ENCODE assay signal across 30 cellular contexts in the genomic region with DNA sequence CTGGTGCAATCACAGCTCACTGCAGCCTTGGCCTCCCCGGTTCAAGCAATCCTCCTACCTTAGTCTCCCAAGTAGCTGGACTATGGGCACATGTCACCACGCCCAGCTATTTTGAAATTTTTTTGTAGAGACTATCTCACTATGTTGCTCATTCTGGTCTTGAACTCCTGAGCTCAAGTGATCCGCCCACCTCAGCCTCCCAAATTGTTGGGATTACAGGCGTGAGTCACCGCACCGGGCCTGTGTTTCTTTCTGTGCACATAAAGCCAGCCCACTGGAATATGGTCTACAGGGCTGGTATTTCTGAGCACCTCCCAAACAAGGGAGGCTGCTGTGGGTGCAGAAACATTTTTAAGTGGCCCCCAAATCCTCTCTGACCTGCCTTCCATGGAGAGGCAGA. TPM values are rescaled to one million over a fixed set of nuclear protein-coding genes. Genes with fewer than 3 reads are reported as not detected.
DNase-seq lines count a peak whose midpoint lies in the region; ATAC-seq and TF ChIP-seq lines count a peak whose summit lies in the region.
"Had no signal": no experiment of that assay in that cellular context is flagged by ENCODE, and none has a peak within 500 bp of the region (broad histone marks: within the 10 kb centered on the region; RNA-seq: fewer than 3 reads in every experiment).

No MANE protein-coding gene starts in this region.

- no CpG with 5 or more reads among the region's 6 CpGs for WGBS in trophoblast cell (ENCODE audit: extremely low coverage, insufficient coverage, insufficient read length)

- H3K9me3 ChIP-seq in trophoblast cell (ENCODE audit: insufficient read depth, low read depth, low read length) = no peaks in the 10 kb centered on the region
- H3K9me3 ChIP-seq: heart right ventricle, lower lobe of right lung, psoas muscle, tibial nerve had no signal

- H3K27ac ChIP-seq in trophoblast cell (ENCODE audit: low read depth, low read length) = no peak overlapping the region
- H3K27ac ChIP-seq: heart right ventricle, lower lobe of right lung, psoas muscle, tibial nerve had no signal

- no peaks in the 10 kb centered on the region for H3K27me3 ChIP-seq in trophoblast cell (ENCODE audit: insufficient read depth, low read length)
- H3K27me3 ChIP-seq: heart right ventricle, tibial nerve had no signal

- no peaks in the 10 kb centered on the region for H3K4me1 ChIP-seq in trophoblast cell (ENCODE audit: control insufficient read depth in 1 of 2, insufficient read depth in 2 of 2, low read length in 2 of 2)
- H3K4me1 ChIP-seq: heart right ventricle, lower lobe of right lung, psoas muscle, tibial nerve had no signal

- no peak overlapping the region for H2BK120ac ChIP-seq in trophoblast cell (ENCODE audit: insufficient read depth, low read length, poor library complexity)

- H4K12ac ChIP-seq in trophoblast cell (ENCODE audit: low read depth, low read length) = no peak overlapping the region

- DNase-seq in ELR (ENCODE audit: low read depth) (peak; percentile 40), epithelial cell of esophagus (ENCODE audit: low read depth) (peak; percentile 83), trophoblast cell (peak; percentile 88 to 97), A172 (ENCODE audit: low spot score) (no peak), NCI-H1092 treated with DMSO at 0.1 percent for 48 hours (lab: John Stamatoyannopoulos, UW) (no peak)
- DNase-seq: activated CD4-positive, alpha-beta T cell treated with anti-CD3 and anti-CD28 coated beads, Interleukin-2, amount 50 U/mL, for 4 hours; activated naive CD4-positive, alpha-beta T cell treated with Interleukin-2 at 50 U/mL for 16 hours; DMS79; effector memory CD8-positive, alpha-beta T cell; heart right ventricle; kidney glomerular epithelial cell; lower lobe of right lung; natural killer cell; NCI-H1092; NCI-H187; NCI-H510A; nucleus accumbens; psoas muscle; stimulated activated CD4-positive, alpha-beta T cell treated with anti-CD3 and anti-CD28 coated beads, Interleukin-15, amount 100 ng/mL, for 24 hours; stimulated activated CD4-positive, alpha-beta T cell treated with anti-CD3 and anti-CD28 coated beads, Interleukin-4, amount 100 ng/mL, for 4 hours; T-cell had no signal

- H3K9ac ChIP-seq in trophoblast cell (ENCODE audit: low read length) = no peak overlapping the region

- ATAC-seq in HG03460 (IDR thresholded peaks at IDR 0.05; ENCODE audit: unreplicated experiment) = no peak
- ATAC-seq: activated CD4-positive, CD25-positive, alpha-beta regulatory T cell treated with anti-CD3 and anti-CD28 coated beads, Interleukin-2, amount 50 U/mL, for 24 hours; effector memory CD8-positive, alpha-beta T cell; heart right ventricle; lower lobe of right lung; natural killer cell; psoas muscle; T-cell had no signal

- TF ChIP-seq CTCF in epithelial cell of esophagus (IDR thresholded peaks at IDR 0.05; ENCODE audit: insufficient read depth, low read depth, low read length, missing control alignments) = no peak

- H3K4me3 ChIP-seq in epithelial cell of esophagus (ENCODE audit: low read length) (no peak overlapping the region), trophoblast cell (ENCODE audit: low read depth, low read length) (no peak overlapping the region)
- H3K4me3 ChIP-seq: heart right ventricle, lower lobe of right lung, psoas muscle, tibial nerve had no signal

- H3K79me2 ChIP-seq in trophoblast cell (ENCODE audit: control insufficient read depth, insufficient read depth, low read length, poor library complexity) = no peaks in the 10 kb centered on the region

- no peak overlapping the region for H2AFZ ChIP-seq in trophoblast cell (ENCODE audit: insufficient read depth, low read length, poor library complexity)

- no peak for TF ChIP-seq RAD21 in Ishikawa (IDR thresholded peaks at IDR 0.05; ENCODE audit: low read depth)

- no peak overlapping the region for H3K4me2 ChIP-seq in trophoblast cell (ENCODE audit: low read length)

- no peak overlapping the region for H2BK5ac ChIP-seq in trophoblast cell (ENCODE audit: low read depth, low read length, poor library complexity)

- H3K4ac ChIP-seq in trophoblast cell (ENCODE audit: low read depth, low read length) = no peak overlapping the region

- H3K23ac ChIP-seq in trophoblast cell (ENCODE audit: low read length) = no peak overlapping the region

- no peaks in the 10 kb centered on the region for H3K36me3 ChIP-seq in trophoblast cell (ENCODE audit: control insufficient read depth in 1 of 2, insufficient read depth in 2 of 2, low read length in 2 of 2)
- H3K36me3 ChIP-seq: heart right ventricle, lower lobe of right lung, tibial nerve had no signal

- H3K18ac ChIP-seq in trophoblast cell (ENCODE audit: low read length) = no peak overlapping the region

- no peaks in the 10 kb centered on the region for H3K79me1 ChIP-seq in trophoblast cell (ENCODE audit: low read length)

- H3K14ac ChIP-seq in trophoblast cell (ENCODE audit: low read length) = no peak overlapping the region

- H4K91ac ChIP-seq in trophoblast cell (ENCODE audit: low read depth, low read length) = no peak overlapping the region

- TF ChIP-seq EP300 in Ishikawa (IDR thresholded peaks at IDR 0.05; ENCODE audit: borderline replicate concordance) = no peak

- H2BK12ac ChIP-seq in trophoblast cell (ENCODE audit: low read length) = no peak overlapping the region

- H2AK5ac ChIP-seq in trophoblast cell (ENCODE audit: low read length) = no peak overlapping the region

- H4K8ac ChIP-seq in trophoblast cell (ENCODE audit: low read depth, low read length) = no peak overlapping the region

TF ChIP-seq in Ishikawa, 13 proteins besides CTCF, POLR2A, EP300 and RAD21:
- TF ChIP-seq EGR1 (IDR thresholded peaks at IDR 0.05) (no peak), TEAD4 (IDR thresholded peaks at IDR 0.05) (peak; percentile 24; the same call in 1 of the 2 replicates)

RNA-seq across cellular contexts. Expression of gene TMEM95, which starts 8.4 kb away (rescaled TPM):
- polyA plus RNA-seq in trophoblast cell (2013) = not detected in 2 replicates
- not detected in 2 replicates for total RNA-seq in A172 (2014; rRNA removed; shearing (Covaris generic))
- total RNA-seq: activated T-helper 1 cell treated with anti-CD3 and anti-CD28 coated beads, Interleukin-12 subunit alpha, Interleukin-12 subunit beta, Interleukin-2, Interleukin-4 antibody, amounts not matched to agents 30 ng/mL and 10 ng/mL and 1 ng/mL, durations not matched to agents 14 hours and 24 hours and 36 hours; frontal cortex; H4; lower lobe of right lung; mononuclear cell; natural killer cell; psoas muscle; RPMI7951; T-cell; tibial nerve had no signal
- polyA plus RNA-seq: heart right ventricle, psoas muscle had no signal

RNA-seq across cellular contexts. Expression of gene KCTD11, which starts 11.3 kb away (rescaled TPM):
- 15.8 and 17.2 TPM in 2 replicates for polyA plus RNA-seq in trophoblast cell (2013)
- total RNA-seq in A172 (2014; rRNA removed; shearing (Covaris generic)) = 13.9 and 19.5 TPM in 2 replicates

RNA-seq across cellular contexts. Expression of gene TNK1, which starts 17.6 kb away (rescaled TPM):
- 3.4 TPM in 2 replicates for polyA plus RNA-seq in trophoblast cell (2013)
- total RNA-seq in A172 (2014; rRNA removed; shearing (Covaris generic)) = 0.07 TPM in 1 of 2 replicates, not detected in the other
- total RNA-seq: H4 had no signal

RNA-seq across cellular contexts. Expression of gene ACAP1, which starts 27.0 kb away (rescaled TPM):
- polyA plus RNA-seq in trophoblast cell (2013) = 12.8 and 15.8 TPM in 2 replicates
- total RNA-seq in A172 (2014; rRNA removed; shearing (Covaris generic)) = 0.90 and 4.1 TPM in 2 replicates

RNA-seq across cellular contexts. Expression of gene PLSCR3, which starts 31.0 kb away (rescaled TPM):
- polyA plus RNA-seq in trophoblast cell (2013) = 88.4 and 89.2 TPM in 2 replicates
- 73.2 and 74.7 TPM in 2 replicates for total RNA-seq in A172 (2014; rRNA removed; shearing (Covaris generic))

Comparison
In these comparisons a context has a peak if more than half of its experiments do, and no peak if none do; other contexts are left out.
1. DNase-seq: peak in ELR (single experiment), epithelial cell of esophagus (single experiment) and trophoblast cell (2 of 2); none in A172 (single experiment) and NCI-H1092 treated with DMSO at 0.1 percent for 48 hours (single experiment).